ENCODE assay signal across 21 cellular contexts in genomic region chr15:69085325-69086081, GRCh38.
A peak's percentile ranks its signal among the peaks of the same experiment; 100 is the strongest.
DNase-seq lines count a peak whose midpoint lies in the region; ATAC-seq, FAIRE-seq and TF ChIP-seq lines count a peak whose summit lies in the region.
"Had no signal": no experiment of that assay in that cellular context is flagged by ENCODE, and none has a peak within 500 bp of the region (broad histone marks: within the 10 kb centered on the region; RNA-seq: fewer than 3 reads in every experiment).

No MANE protein-coding gene starts in this region.

- in situ Hi-C loops in HepG2 (cut with HindIII; ENCODE audit: extremely low pct_ligation_motif_present, low pct_unique_long_range_greater_than_20kb): no loop called here

- POLR2A ChIA-PET in HepG2 (lab: Yijun Ruan, JAX): no interaction called here

- H3K36me3 ChIP-seq in HepG2 (replicated peaks in 1 of 2; ENCODE audit: control insufficient read depth in 1 of 2, insufficient read depth in 2 of 2, low read length in 2 of 2): no peaks in the 10 kb centered on the region
- no peaks in the 10 kb centered on the region for H3K36me3 ChIP-seq in right lobe of liver
- H3K36me3 ChIP-seq in iPS-20b (ENCODE audit: insufficient read depth, low read depth, low read length): no peaks in the 10 kb centered on the region
- H3K36me3 ChIP-seq: MG63 had no signal

- no peak overlapping the region for H2AFZ ChIP-seq in HepG2 (ENCODE audit: low read length)

- TF ChIP-seq RAD21 in HepG2 (CRISPR knock-in tag; IDR thresholded peaks at IDR 0.05): no peak

- no peaks in the 10 kb centered on the region for H4K20me1 ChIP-seq in HepG2 (ENCODE audit: insufficient read depth, low read length)

- TF ChIP-seq CTCF in HepG2 (CRISPR knock-in tag; IDR thresholded peaks at IDR 0.05) (no peak), right lobe of liver (IDR thresholded peaks at IDR 0.05) (no peak)

- intact Hi-C loops in HepG2 (cut with micrococcal nuclease; ENCODE audit: unreplicated experiment) (no loop called here), right lobe of liver (cut with DNase I) (no loop called here), posterior cingulate gyrus (cut with DNase I) (no loop called here)

- DNase-seq in HepG2 (ENCODE audit: low spot score): no peak
- DNase-seq in right lobe of liver: no peak
- peak; percentile 13 for DNase-seq in SW480 (ENCODE audit: low spot score)
- DNase-seq in T1000 (lab: John Stamatoyannopoulos, UW): no peak
- no peak for DNase-seq in KG1 (lab: John Stamatoyannopoulos, UW)
- DNase-seq in NCI-H69 (lab: John Stamatoyannopoulos, UW): no peak
- DNase-seq in posterior cingulate gyrus: no peak
- DNase-seq: 8988T; Caco-2; CD4-positive, alpha-beta T cell; Kasumi-1; MG63; NCI-H1092 treated with DMSO at 0.1 percent for 48 hours; NCI-H146; NCI-H2081; NCI-H2171 treated with DMSO at 0.1 percent for 48 hours; NCI-H446 treated with DMSO at 0.1 percent for 48 hours had no signal

- no peaks in the 10 kb centered on the region for H3K9me3 ChIP-seq in HepG2 (ENCODE audit: low read length)
- H3K9me3 ChIP-seq in right lobe of liver: no peaks in the 10 kb centered on the region
- H3K9me3 ChIP-seq in iPS-20b (ENCODE audit: insufficient read depth, low read depth, low read length): no peaks in the 10 kb centered on the region
- H3K9me3 ChIP-seq: Caco-2, MG63 had no signal

- TF ChIP-seq POLR2A in HepG2 (IDR thresholded peaks at IDR 0.05; ENCODE audit: insufficient read depth in 1 of 2, low read depth in 2 of 2, low read length in 2 of 2): no peak
- no peak for TF ChIP-seq POLR2A in right lobe of liver (IDR thresholded peaks at IDR 0.05)

- BruUV-seq in HepG2 (replicated peaks; lab: Mats Ljungman, UMichigan): no TSS peak

- TF ChIP-seq EP300 in HepG2 (IDR thresholded peaks at IDR 0.05; ENCODE audit: low read depth in 2 of 2, low read length in 2 of 2) (no peak), HepG2 (CRISPR knock-in tag; IDR thresholded peaks at IDR 0.05; ENCODE audit: borderline replicate concordance) (no peak)

- WGBS in HepG2 (ENCODE audit: low lambda C conversion rate): 12% methylated on average over 5 of the region's 5 CpGs
- 58% methylated on average over 4 of the region's 5 CpGs for WGBS in right lobe of liver (ENCODE audit: insufficient coverage, low coverage, low lambda C conversion rate, missing lambda C conversion rate)

- H3K4me1 ChIP-seq in HepG2 (ENCODE audit: insufficient read depth, low read length): peaks cover 36% of the 10 kb centered on the region
- peaks cover 0 to 5% (median 0%) of the 10 kb centered on the region in 4 donors for H3K4me1 ChIP-seq in right lobe of liver
- H3K4me1 ChIP-seq in iPS-20b (ENCODE audit: insufficient read depth, low read length): peaks cover 76% of the 10 kb centered on the region
- H3K4me1 ChIP-seq: Caco-2 had no signal

- no peaks in the 10 kb centered on the region for H3K79me2 ChIP-seq in HepG2 (ENCODE audit: insufficient read depth, low read length)

- CTCF ChIA-PET in HepG2 (lab: Yijun Ruan, JAX; ENCODE audit: low intra/inter-chr PET ratio, low total read pairs): no interaction called here

- H3K27me3 ChIP-seq in HepG2 (ENCODE audit: control insufficient read depth in 1 of 2, insufficient read depth in 2 of 2, low read length in 2 of 2) (peaks cover 2 to 51% of the 10 kb centered on the region in 2 experiments; a peak in 4 of 5 replicates), right lobe of liver (no peaks in the 10 kb centered on the region), iPS-20b (ENCODE audit: insufficient read depth, low read length) (peaks cover 66% of the 10 kb centered on the region)
- H3K27me3 ChIP-seq: MG63 had no signal

- FAIRE-seq in HepG2 (lab: Jason Lieb, UNC): no peak
- FAIRE-seq: G401.6, GM19239 had no signal

- H3K4me3 ChIP-seq in HepG2 (replicated peaks in 1 of 3; ENCODE audit: insufficient read depth in 1 of 3, low read depth in 2 of 3, low read length in 3 of 3) (no peak overlapping the region), right lobe of liver (no peak overlapping the region), iPS-20b (ENCODE audit: low read length) (peak overlapping the region; percentile 14; the same call in 1 of the 2 replicates)
- H3K4me3 ChIP-seq: MG63 had no signal

- no peak overlapping the region for H3K4me2 ChIP-seq in HepG2 (ENCODE audit: low read depth, low read length)

- no peak overlapping the region for H3K9ac ChIP-seq in HepG2 (ENCODE audit: insufficient read depth, low read depth, low read length)
- peak overlapping the region; percentile 52; the same call in 1 of the 2 replicates for H3K9ac ChIP-seq in iPS-20b (ENCODE audit: low read depth, low read length)

- no peak overlapping the region for H3K27ac ChIP-seq in HepG2 (ENCODE audit: extremely low read length, insufficient read depth, low read length)
- H3K27ac ChIP-seq in right lobe of liver: no peak overlapping the region
- H3K27ac ChIP-seq in iPS-20b (ENCODE audit: low read length): peak overlapping the region; percentile 8

- ATAC-seq in HepG2: no peak
- no peak for ATAC-seq in right lobe of liver
- ATAC-seq: Panc1 had no signal

TF ChIP-seq in HepG2, 621 proteins besides CTCF, POLR2A, EP300 and RAD21:
- TF ChIP-seq TAF1 (CRISPR knock-in tag; IDR thresholded peaks at IDR 0.05): no peak
- no peak for TF ChIP-seq GTF2F1 (IDR thresholded peaks at IDR 0.05; ENCODE audit: low read length)
- TF ChIP-seq ZNF12 (CRISPR knock-in tag; IDR thresholded peaks at IDR 0.05): peak; percentile 73
- TF ChIP-seq POLR2AphosphoS5 (IDR thresholded peaks at IDR 0.05; ENCODE audit: low read depth, low read length): no peak
- TF ChIP-seq TFDP1 (CRISPR knock-in tag; IDR thresholded peaks at IDR 0.05; ENCODE audit: borderline replicate concordance): no peak
- no peak for TF ChIP-seq ZNF777 (CRISPR knock-in tag; IDR thresholded peaks at IDR 0.05)
- TF ChIP-seq E2F5 (CRISPR knock-in tag; conservative IDR thresholded peaks at IDR 0.05): no peak
- no peak for TF ChIP-seq ZNF747 (CRISPR knock-in tag; IDR thresholded peaks at IDR 0.05; ENCODE audit: borderline replicate concordance)
TF ChIP-seq in HepG2: peak in this region for 1.
